1 cellular context compared by ENCODE assay signal in genomic region chr6:44075137-44076015, GRCh38.
TF ChIP-seq lines count a peak whose summit lies in the region.

No MANE protein-coding gene starts in this region.

TF ChIP-seq in HepG2, 621 proteins besides CTCF, POLR2A, EP300 and RAD21 (continued from another document and continues in another):
- TF ChIP-seq THRA (CRISPR knock-in tag; IDR thresholded peaks at IDR 0.05; ENCODE audit: borderline replicate concordance) (peak; percentile 89; the same call in 1 of the 2 replicates), ARHGAP35 (CRISPR knock-in tag; IDR thresholded peaks at IDR 0.05; ENCODE audit: borderline replicate concordance) (no peak), ARNTL (CRISPR knock-in tag; IDR thresholded peaks at IDR 0.05) (peak; percentile 94), ATM (IDR thresholded peaks at IDR 0.05; ENCODE audit: borderline replicate concordance) (no peak), ZBTB3 (CRISPR knock-in tag; IDR thresholded peaks at IDR 0.05; ENCODE audit: borderline replicate concordance, low read depth) (no peak), ZNF782 (CRISPR knock-in tag; IDR thresholded peaks at IDR 0.05; ENCODE audit: borderline replicate concordance) (no peak), ZBTB21 (CRISPR knock-in tag; IDR thresholded peaks at IDR 0.05) (no peak), ZNF333 (CRISPR knock-in tag; IDR thresholded peaks at IDR 0.05; ENCODE audit: borderline replicate concordance) (peak; percentile 87), ZNF12 (CRISPR knock-in tag; IDR thresholded peaks at IDR 0.05) (no peak), ZNF142 (CRISPR knock-in tag; IDR thresholded peaks at IDR 0.05) (no peak), JUN (CRISPR knock-in tag; IDR thresholded peaks at IDR 0.05) (no peak; the same call in 1 of the 2 replicates), TFAP4 (IDR thresholded peaks at IDR 0.05; ENCODE audit: borderline replicate concordance, low read depth) (peak; percentile 82; the same call in 1 of the 2 replicates), MATR3 (CRISPR knock-in tag; IDR thresholded peaks at IDR 0.05) (no peak), FOXK1 (CRISPR knock-in tag; IDR thresholded peaks at IDR 0.05; ENCODE audit: borderline replicate concordance, low read depth) (peak; percentile 24; the same call in 1 of the 2 replicates), MZF1 (CRISPR knock-in tag; IDR thresholded peaks at IDR 0.05; ENCODE audit: borderline replicate concordance) (no peak), ZBTB25 (CRISPR knock-in tag; IDR thresholded peaks at IDR 0.05) (no peak), TEAD3 (CRISPR knock-in tag; optimal IDR thresholded peaks at IDR 0.05; ENCODE audit: borderline replicate concordance) (peak; percentile 92), ZNF235 (CRISPR knock-in tag; IDR thresholded peaks at IDR 0.05; ENCODE audit: borderline replicate concordance) (peak; percentile 38; the same call in 1 of the 2 replicates), ZNF124 (CRISPR knock-in tag; IDR thresholded peaks at IDR 0.05) (no peak), PREB (CRISPR knock-in tag; IDR thresholded peaks at IDR 0.05) (no peak), REXO4 (CRISPR knock-in tag; IDR thresholded peaks at IDR 0.05; ENCODE audit: borderline replicate concordance) (no peak)
- TF ChIP-seq, protein P1, sequence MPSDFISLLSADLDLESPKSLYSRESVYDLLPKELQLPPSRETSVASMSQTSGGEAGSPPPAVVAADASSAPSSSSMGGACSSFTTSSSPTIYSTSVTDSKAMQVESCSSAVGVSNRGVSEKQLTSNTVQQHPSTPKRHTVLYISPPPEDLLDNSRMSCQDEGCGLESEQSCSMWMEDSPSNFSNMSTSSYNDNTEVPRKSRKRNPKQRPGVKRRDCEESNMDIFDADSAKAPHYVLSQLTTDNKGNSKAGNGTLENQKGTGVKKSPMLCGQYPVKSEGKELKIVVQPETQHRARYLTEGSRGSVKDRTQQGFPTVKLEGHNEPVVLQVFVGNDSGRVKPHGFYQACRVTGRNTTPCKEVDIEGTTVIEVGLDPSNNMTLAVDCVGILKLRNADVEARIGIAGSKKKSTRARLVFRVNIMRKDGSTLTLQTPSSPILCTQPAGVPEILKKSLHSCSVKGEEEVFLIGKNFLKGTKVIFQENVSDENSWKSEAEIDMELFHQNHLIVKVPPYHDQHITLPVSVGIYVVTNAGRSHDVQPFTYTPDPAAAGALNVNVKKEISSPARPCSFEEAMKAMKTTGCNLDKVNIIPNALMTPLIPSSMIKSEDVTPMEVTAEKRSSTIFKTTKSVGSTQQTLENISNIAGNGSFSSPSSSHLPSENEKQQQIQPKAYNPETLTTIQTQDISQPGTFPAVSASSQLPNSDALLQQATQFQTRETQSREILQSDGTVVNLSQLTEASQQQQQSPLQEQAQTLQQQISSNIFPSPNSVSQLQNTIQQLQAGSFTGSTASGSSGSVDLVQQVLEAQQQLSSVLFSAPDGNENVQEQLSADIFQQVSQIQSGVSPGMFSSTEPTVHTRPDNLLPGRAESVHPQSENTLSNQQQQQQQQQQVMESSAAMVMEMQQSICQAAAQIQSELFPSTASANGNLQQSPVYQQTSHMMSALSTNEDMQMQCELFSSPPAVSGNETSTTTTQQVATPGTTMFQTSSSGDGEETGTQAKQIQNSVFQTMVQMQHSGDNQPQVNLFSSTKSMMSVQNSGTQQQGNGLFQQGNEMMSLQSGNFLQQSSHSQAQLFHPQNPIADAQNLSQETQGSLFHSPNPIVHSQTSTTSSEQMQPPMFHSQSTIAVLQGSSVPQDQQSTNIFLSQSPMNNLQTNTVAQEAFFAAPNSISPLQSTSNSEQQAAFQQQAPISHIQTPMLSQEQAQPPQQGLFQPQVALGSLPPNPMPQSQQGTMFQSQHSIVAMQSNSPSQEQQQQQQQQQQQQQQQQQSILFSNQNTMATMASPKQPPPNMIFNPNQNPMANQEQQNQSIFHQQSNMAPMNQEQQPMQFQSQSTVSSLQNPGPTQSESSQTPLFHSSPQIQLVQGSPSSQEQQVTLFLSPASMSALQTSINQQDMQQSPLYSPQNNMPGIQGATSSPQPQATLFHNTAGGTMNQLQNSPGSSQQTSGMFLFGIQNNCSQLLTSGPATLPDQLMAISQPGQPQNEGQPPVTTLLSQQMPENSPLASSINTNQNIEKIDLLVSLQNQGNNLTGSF (CRISPR knock-in tag; IDR thresholded peaks at IDR 0.05), result no peak
- TF ChIP-seq, protein P2, sequence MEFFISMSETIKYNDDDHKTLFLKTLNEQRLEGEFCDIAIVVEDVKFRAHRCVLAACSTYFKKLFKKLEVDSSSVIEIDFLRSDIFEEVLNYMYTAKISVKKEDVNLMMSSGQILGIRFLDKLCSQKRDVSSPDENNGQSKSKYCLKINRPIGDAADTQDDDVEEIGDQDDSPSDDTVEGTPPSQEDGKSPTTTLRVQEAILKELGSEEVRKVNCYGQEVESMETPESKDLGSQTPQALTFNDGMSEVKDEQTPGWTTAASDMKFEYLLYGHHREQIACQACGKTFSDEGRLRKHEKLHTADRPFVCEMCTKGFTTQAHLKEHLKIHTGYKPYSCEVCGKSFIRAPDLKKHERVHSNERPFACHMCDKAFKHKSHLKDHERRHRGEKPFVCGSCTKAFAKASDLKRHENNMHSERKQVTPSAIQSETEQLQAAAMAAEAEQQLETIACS (CRISPR knock-in tag; IDR thresholded peaks at IDR 0.05), result no peak; the same call in 1 of the 2 replicates
- TF ChIP-seq, protein P3, sequence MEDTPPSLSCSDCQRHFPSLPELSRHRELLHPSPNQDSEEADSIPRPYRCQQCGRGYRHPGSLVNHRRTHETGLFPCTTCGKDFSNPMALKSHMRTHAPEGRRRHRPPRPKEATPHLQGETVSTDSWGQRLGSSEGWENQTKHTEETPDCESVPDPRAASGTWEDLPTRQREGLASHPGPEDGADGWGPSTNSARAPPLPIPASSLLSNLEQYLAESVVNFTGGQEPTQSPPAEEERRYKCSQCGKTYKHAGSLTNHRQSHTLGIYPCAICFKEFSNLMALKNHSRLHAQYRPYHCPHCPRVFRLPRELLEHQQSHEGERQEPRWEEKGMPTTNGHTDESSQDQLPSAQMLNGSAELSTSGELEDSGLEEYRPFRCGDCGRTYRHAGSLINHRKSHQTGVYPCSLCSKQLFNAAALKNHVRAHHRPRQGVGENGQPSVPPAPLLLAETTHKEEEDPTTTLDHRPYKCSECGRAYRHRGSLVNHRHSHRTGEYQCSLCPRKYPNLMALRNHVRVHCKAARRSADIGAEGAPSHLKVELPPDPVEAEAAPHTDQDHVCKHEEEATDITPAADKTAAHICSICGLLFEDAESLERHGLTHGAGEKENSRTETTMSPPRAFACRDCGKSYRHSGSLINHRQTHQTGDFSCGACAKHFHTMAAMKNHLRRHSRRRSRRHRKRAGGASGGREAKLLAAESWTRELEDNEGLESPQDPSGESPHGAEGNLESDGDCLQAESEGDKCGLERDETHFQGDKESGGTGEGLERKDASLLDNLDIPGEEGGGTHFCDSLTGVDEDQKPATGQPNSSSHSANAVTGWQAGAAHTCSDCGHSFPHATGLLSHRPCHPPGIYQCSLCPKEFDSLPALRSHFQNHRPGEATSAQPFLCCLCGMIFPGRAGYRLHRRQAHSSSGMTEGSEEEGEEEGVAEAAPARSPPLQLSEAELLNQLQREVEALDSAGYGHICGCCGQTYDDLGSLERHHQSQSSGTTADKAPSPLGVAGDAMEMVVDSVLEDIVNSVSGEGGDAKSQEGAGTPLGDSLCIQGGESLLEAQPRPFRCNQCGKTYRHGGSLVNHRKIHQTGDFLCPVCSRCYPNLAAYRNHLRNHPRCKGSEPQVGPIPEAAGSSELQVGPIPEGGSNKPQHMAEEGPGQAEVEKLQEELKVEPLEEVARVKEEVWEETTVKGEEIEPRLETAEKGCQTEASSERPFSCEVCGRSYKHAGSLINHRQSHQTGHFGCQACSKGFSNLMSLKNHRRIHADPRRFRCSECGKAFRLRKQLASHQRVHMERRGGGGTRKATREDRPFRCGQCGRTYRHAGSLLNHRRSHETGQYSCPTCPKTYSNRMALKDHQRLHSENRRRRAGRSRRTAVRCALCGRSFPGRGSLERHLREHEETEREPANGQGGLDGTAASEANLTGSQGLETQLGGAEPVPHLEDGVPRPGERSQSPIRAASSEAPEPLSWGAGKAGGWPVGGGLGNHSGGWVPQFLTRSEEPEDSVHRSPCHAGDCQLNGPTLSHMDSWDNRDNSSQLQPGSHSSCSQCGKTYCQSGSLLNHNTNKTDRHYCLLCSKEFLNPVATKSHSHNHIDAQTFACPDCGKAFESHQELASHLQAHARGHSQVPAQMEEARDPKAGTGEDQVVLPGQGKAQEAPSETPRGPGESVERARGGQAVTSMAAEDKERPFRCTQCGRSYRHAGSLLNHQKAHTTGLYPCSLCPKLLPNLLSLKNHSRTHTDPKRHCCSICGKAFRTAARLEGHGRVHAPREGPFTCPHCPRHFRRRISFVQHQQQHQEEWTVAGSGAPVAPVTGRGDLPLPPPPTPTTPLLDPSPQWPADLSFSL (CRISPR knock-in tag; IDR thresholded peaks at IDR 0.05), result no peak
